24 cellular contexts compared by ENCODE assay signal in genomic region chr20:64005394-64005793, GRCh38. TPM values are rescaled to one million over a fixed set of nuclear protein-coding genes. Genes with fewer than 3 reads are reported as not detected.
DNase-seq lines count a peak whose midpoint lies in the region; ATAC-seq and TF ChIP-seq lines count a peak whose summit lies in the region.
"Had no signal": no experiment of that assay in that cellular context is flagged by ENCODE, and none has a peak within 500 bp of the region (broad histone marks: within the 10 kb centered on the region; RNA-seq: fewer than 3 reads in every experiment).

No MANE protein-coding gene starts in this region.

- 0 out of 2 replicates have a peak overlapping the region, but pooled peaks have one; percentile 71 for H3K27ac ChIP-seq in VCaP
- H3K27ac ChIP-seq: body of pancreas, C4-2B, pancreas, WERI-Rb-1 had no signal

- ATAC-seq in stimulated activated naive CD8-positive, alpha-beta T cell treated with anti-CD3 and anti-CD28 coated beads, Interleukin-15, amount 100 ng/mL, for 72 hours = peak; percentile 29
- no peak for ATAC-seq in stimulated activated naive CD8-positive, alpha-beta T cell treated with anti-CD3 and anti-CD28 coated beads, Interleukin-15, Interleukin-2, amounts not matched to agents 100 U/mL and 50 U/mL, for 24 hours
- ATAC-seq in left lobe of liver = peak; percentile 87
- ATAC-seq: body of pancreas, pancreas had no signal

- H3K27ac Mint-ChIP-seq in stimulated activated naive CD8-positive, alpha-beta T cell treated with anti-CD3 and anti-CD28 coated beads, Interleukin-15, amount 100 ng/mL, for 72 hours = no peak overlapping the region

- DNase-seq in stimulated activated naive CD8-positive, alpha-beta T cell treated with anti-CD3 and anti-CD28 coated beads, Interleukin-15, amount 100 ng/mL, for 72 hours = no peak
- no peak for DNase-seq in stimulated activated naive CD8-positive, alpha-beta T cell treated with anti-CD3 and anti-CD28 coated beads, Interleukin-15, Interleukin-2, amounts not matched to agents 100 U/mL and 50 U/mL, for 24 hours
- no peak for DNase-seq in left lobe of liver (ENCODE audit: low spot score)
- DNase-seq in stimulated activated naive CD4-positive, alpha-beta T cell treated with Interleukin-2 at 50 U/mL for 16 hours (lab: John Stamatoyannopoulos, UW) = no peak
- no peak for DNase-seq in ureter (ENCODE audit: low spot score)
- DNase-seq in HT-29 (ENCODE audit: low spot score) = no peak
- DNase-seq: activated CD4-positive, alpha-beta T cell treated with anti-CD3 and anti-CD28 coated beads for 48 hours; activated CD8-positive, alpha-beta memory T cell treated with anti-CD3 and anti-CD28 coated beads, Interleukin-2, amount 50 U/mL, for 48 hours; body of pancreas; Caco-2; cerebellar nuclear complex; DMS79; head of caudate nucleus; KBM-7; MG63; NCI-H446 treated with DMSO at 0.1 percent for 48 hours; pancreas; RPMI8226; stimulated activated CD4-positive, alpha-beta T cell treated with anti-CD3 and anti-CD28 coated beads, Interleukin-2, amount 100 ng/mL, for 24 hours; T-helper 2 cell; WERI-Rb-1 had no signal

- no peak overlapping the region for H3K4me3 Mint-ChIP-seq in stimulated activated naive CD8-positive, alpha-beta T cell treated with anti-CD3 and anti-CD28 coated beads, Interleukin-15, amount 100 ng/mL, for 72 hours

- no peak for TF ChIP-seq CTCF in VCaP (conservative IDR thresholded peaks at IDR 0.05)

- no peaks in the 10 kb centered on the region for H3K27me3 Mint-ChIP-seq in stimulated activated naive CD8-positive, alpha-beta T cell treated with anti-CD3 and anti-CD28 coated beads, Interleukin-15, amount 100 ng/mL, for 72 hours

- H3K9me3 Mint-ChIP-seq in stimulated activated naive CD8-positive, alpha-beta T cell treated with anti-CD3 and anti-CD28 coated beads, Interleukin-15, amount 100 ng/mL, for 72 hours = peaks cover 5 to 20% of the 10 kb centered on the region in 2 donors

- H3K4me1 Mint-ChIP-seq in stimulated activated naive CD8-positive, alpha-beta T cell treated with anti-CD3 and anti-CD28 coated beads, Interleukin-15, amount 100 ng/mL, for 72 hours = peaks cover 25% of the 10 kb centered on the region

RNA-seq across cellular contexts. Expression of gene PRPF6, which starts 24.5 kb away (rescaled TPM):
- total RNA-seq in left lobe of liver = 24.2 TPM
- 75.0 TPM for total RNA-seq in ureter
- total RNA-seq in HT-29 (2014; rRNA removed; shearing (Covaris generic)) = 102 and 110 TPM in 2 replicates

RNA-seq across cellular contexts. Expression of gene SAMD10, which starts 26.0 kb away (rescaled TPM):
- total RNA-seq in left lobe of liver (3.5 TPM), ureter (17.4 TPM)
- 47.2 and 51.9 TPM in 2 replicates for total RNA-seq in HT-29 (2014; rRNA removed; shearing (Covaris generic))
- total RNA-seq: SK-MEL-5 had no signal

RNA-seq across cellular contexts. Expression of gene C20orf204, which starts 30.6 kb away (rescaled TPM):
- 0.68 TPM for total RNA-seq in left lobe of liver
- 1.9 TPM for total RNA-seq in ureter
- 0.69 and 1.5 TPM in 2 replicates for total RNA-seq in HT-29 (2014; rRNA removed; shearing (Covaris generic))

RNA-seq across cellular contexts. Expression of gene ZNF512B, which starts 35.7 kb away (rescaled TPM):
- total RNA-seq in left lobe of liver (21.4 TPM), ureter (31.2 TPM)
- 0.34 and 0.38 TPM in 2 replicates for total RNA-seq in HT-29 (2014; rRNA removed; shearing (Covaris generic))

RNA-seq across cellular contexts. Expression of gene SOX18, which starts 44.0 kb away (rescaled TPM):
- total RNA-seq in left lobe of liver (8.1 TPM), ureter (28.1 TPM)
- total RNA-seq in HT-29 (2014; rRNA removed; shearing (Covaris generic)) = not detected in 2 replicates
- total RNA-seq: SK-MEL-5 had no signal
